8 cellular contexts compared by ENCODE assay signal in genomic region chr12:54251667-54252284, GRCh38. TPM values are rescaled to one million over a fixed set of nuclear protein-coding genes. Genes with fewer than 3 reads are reported as not detected.
A peak's percentile ranks its signal among the peaks of the same experiment; 100 is the strongest.
DNase-seq lines count a peak whose midpoint lies in the region; ATAC-seq and TF ChIP-seq lines count a peak whose summit lies in the region.

No MANE protein-coding gene starts in this region.

- H3K27me3 Mint-ChIP-seq in endothelial cell (ENCODE audit: unreplicated experiment) (no peaks in the 10 kb centered on the region), neural crest cell (ENCODE audit: low read depth) (no peaks in the 10 kb centered on the region)

- TF ChIP-seq CTCF in HEK293 (tag by site-specific recombination; IDR thresholded peaks at IDR 0.05) (no peak), endothelial cell (IDR thresholded peaks at IDR 0.05; ENCODE audit: unreplicated experiment) (peak; percentile 65), neural crest cell (conservative IDR thresholded peaks at IDR 0.05) (peak; percentile 76)

- peak overlapping the region; percentile 71 for H3K4me3 Mint-ChIP-seq in endothelial cell (ENCODE audit: unreplicated experiment)
- no peak overlapping the region for H3K4me3 Mint-ChIP-seq in neural crest cell

- no peak for ATAC-seq in HG02623 (IDR thresholded peaks at IDR 0.05; ENCODE audit: unreplicated experiment)
- no peak for ATAC-seq in HG03571 (IDR thresholded peaks at IDR 0.05; ENCODE audit: unreplicated experiment)

- H3K36me3 Mint-ChIP-seq in endothelial cell (ENCODE audit: low read depth, unreplicated experiment) (peaks cover 21% of the 10 kb centered on the region), neural crest cell (ENCODE audit: low read depth) (peaks cover 30% of the 10 kb centered on the region)

- H3K9me3 Mint-ChIP-seq in endothelial cell (ENCODE audit: unreplicated experiment) (no peaks in the 10 kb centered on the region), neural crest cell (no peaks in the 10 kb centered on the region)

- peaks cover 55 to 63% of the 10 kb centered on the region in 2 experiments for H3K36me3 ChIP-seq in HEK293 (ENCODE audit: control insufficient read depth in 2 of 2, insufficient read depth in 1 of 2, low read length in 2 of 2)

- H3K4me1 Mint-ChIP-seq in endothelial cell (ENCODE audit: unreplicated experiment) = no peaks in the 10 kb centered on the region
- peaks cover 13% of the 10 kb centered on the region for H3K4me1 Mint-ChIP-seq in neural crest cell

- POLR2A ChIA-PET in HEK293 (lab: Yijun Ruan, JAX) = interaction anchor here (0.6 to 3.1 kb wide), 9 partner anchors 8 to 107 kb away, joined by 3 to 52 read pairs (median 4); partner anchors contain the start of genes CBX5, COPZ1 and HNRNPA1

- H3K27ac ChIP-seq in HEK293 (ENCODE audit: extremely low read depth, low read depth, low read length) = no peak overlapping the region

- peak overlapping the region; percentile 88 for H3K27ac Mint-ChIP-seq in endothelial cell (ENCODE audit: unreplicated experiment)
- H3K27ac Mint-ChIP-seq in neural crest cell (ENCODE audit: unreplicated experiment) = no peak overlapping the region

- CTCF ChIA-PET in HEK293 (lab: Yijun Ruan, JAX) = interaction anchor here (0.5 to 4.0 kb wide), 39 partner anchors 10 to 1198 kb away, joined by 3 to 61 read pairs (median 5); partner anchors contain the start of genes CBX5, COPZ1 and HNRNPA1

- H3K4me3 ChIP-seq in HEK293 (ENCODE audit: low read depth, low read length) = no peak overlapping the region

- H3K9me3 ChIP-seq in HEK293 (ENCODE audit: control insufficient read depth, insufficient read depth, low read depth, low read length) = no peaks in the 10 kb centered on the region

- peak; percentile 49 for DNase-seq in DMS114 treated with DMSO at 0.1 percent for 48 hours (lab: John Stamatoyannopoulos, UW; ENCODE audit: unreplicated experiment)
- DNase-seq in RPMI7951 (ENCODE audit: low read depth) = peak; percentile 41
- no peak for DNase-seq in endothelial cell (ENCODE audit: low spot score)
- DNase-seq in neural crest cell (ENCODE audit: low read depth, low spot score) = no peak
- DNase-seq in cortex of kidney (lab: John Stamatoyannopoulos, UW) = no peak

- no peaks in the 10 kb centered on the region for H3K4me1 ChIP-seq in HEK293 (ENCODE audit: control insufficient read depth, insufficient read depth, low read length)

TF ChIP-seq in HEK293, 187 proteins besides CTCF, POLR2A, EP300 and RAD21:
- TF ChIP-seq, protein P1, sequence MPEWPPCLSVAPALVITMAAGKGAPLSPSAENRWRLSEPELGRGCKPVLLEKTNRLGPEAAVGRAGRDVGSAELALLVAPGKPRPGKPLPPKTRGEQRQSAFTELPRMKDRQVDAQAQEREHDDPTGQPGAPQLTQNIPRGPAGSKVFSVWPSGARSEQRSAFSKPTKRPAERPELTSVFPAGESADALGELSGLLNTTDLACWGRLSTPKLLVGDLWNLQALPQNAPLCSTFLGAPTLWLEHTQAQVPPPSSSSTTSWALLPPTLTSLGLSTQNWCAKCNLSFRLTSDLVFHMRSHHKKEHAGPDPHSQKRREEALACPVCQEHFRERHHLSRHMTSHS (tag by site-specific recombination; IDR thresholded peaks at IDR 0.05) = no peak
- TF ChIP-seq ZNF660 (tag by site-specific recombination; IDR thresholded peaks at IDR 0.05) (peak; percentile 47; the same call in 1 of the 2 replicates), ZNF654 (tag by site-specific recombination; IDR thresholded peaks at IDR 0.05; ENCODE audit: low read depth) (peak; percentile 31; the same call in 1 of the 2 replicates), ZNF121 (tag by site-specific recombination; IDR thresholded peaks at IDR 0.05) (peak; percentile 58; the same call in 1 of the 2 replicates), ZNF175 (tag by site-specific recombination; IDR thresholded peaks at IDR 0.05) (no peak)
- TF ChIP-seq, protein P2, sequence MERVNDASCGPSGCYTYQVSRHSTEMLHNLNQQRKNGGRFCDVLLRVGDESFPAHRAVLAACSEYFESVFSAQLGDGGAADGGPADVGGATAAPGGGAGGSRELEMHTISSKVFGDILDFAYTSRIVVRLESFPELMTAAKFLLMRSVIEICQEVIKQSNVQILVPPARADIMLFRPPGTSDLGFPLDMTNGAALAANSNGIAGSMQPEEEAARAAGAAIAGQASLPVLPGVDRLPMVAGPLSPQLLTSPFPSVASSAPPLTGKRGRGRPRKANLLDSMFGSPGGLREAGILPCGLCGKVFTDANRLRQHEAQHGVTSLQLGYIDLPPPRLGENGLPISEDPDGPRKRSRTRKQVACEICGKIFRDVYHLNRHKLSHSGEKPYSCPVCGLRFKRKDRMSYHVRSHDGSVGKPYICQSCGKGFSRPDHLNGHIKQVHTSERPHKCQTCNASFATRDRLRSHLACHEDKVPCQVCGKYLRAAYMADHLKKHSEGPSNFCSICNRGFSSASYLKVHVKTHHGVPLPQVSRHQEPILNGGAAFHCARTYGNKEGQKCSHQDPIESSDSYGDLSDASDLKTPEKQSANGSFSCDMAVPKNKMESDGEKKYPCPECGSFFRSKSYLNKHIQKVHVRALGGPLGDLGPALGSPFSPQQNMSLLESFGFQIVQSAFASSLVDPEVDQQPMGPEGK (tag by site-specific recombination; IDR thresholded peaks at IDR 0.05) = 0 out of 2 replicates have a peak, but pooled peaks have one; percentile 18
- TF ChIP-seq, protein P3, sequence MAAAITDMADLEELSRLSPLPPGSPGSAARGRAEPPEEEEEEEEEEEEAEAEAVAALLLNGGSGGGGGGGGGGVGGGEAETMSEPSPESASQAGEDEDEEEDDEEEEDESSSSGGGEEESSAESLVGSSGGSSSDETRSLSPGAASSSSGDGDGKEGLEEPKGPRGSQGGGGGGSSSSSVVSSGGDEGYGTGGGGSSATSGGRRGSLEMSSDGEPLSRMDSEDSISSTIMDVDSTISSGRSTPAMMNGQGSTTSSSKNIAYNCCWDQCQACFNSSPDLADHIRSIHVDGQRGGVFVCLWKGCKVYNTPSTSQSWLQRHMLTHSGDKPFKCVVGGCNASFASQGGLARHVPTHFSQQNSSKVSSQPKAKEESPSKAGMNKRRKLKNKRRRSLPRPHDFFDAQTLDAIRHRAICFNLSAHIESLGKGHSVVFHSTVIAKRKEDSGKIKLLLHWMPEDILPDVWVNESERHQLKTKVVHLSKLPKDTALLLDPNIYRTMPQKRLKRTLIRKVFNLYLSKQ (tag by site-specific recombination; IDR thresholded peaks at IDR 0.05; ENCODE audit: borderline replicate concordance) = no peak
TF ChIP-seq in HEK293: peak in this region for 4.

RNA-seq across cellular contexts. Expression of gene CBX5, which starts 28.1 kb away (rescaled TPM):
- 29.4 and 30.4 TPM in 2 replicates for total RNA-seq in RPMI7951 (2014; rRNA removed; shearing (Covaris generic))
- 173 TPM for total RNA-seq in endothelial cell (ENCODE audit: unreplicated experiment)
- total RNA-seq in neural crest cell = 369 and 401 TPM in 2 replicates

RNA-seq across cellular contexts. Expression of gene HNRNPA1, which starts 28.8 kb away (rescaled TPM):
- total RNA-seq in RPMI7951 (2014; rRNA removed; shearing (Covaris generic)) = 257 and 266 TPM in 2 replicates
- total RNA-seq in endothelial cell (ENCODE audit: unreplicated experiment) (1,804 TPM), neural crest cell (3,205 and 3,261 TPM in 2 replicates)

RNA-seq across cellular contexts. Expression of gene NFE2, which starts 49.0 kb away (rescaled TPM):
- total RNA-seq in RPMI7951 (2014; rRNA removed; shearing (Covaris generic)) = 0.39 and 0.48 TPM in 2 replicates
- total RNA-seq in endothelial cell (ENCODE audit: unreplicated experiment) (0.49 TPM), neural crest cell (0.32 TPM in 1 of 2 replicates, not detected in the other)

Comparison
In these comparisons a context has a peak if more than half of its experiments do, and no peak if none do; other contexts are left out.
1. DNase-seq: peak in DMS114 treated with DMSO at 0.1 percent for 48 hours (single experiment) and RPMI7951 (single experiment); none in endothelial cell (single experiment), neural crest cell (single experiment) and cortex of kidney (single experiment).